8 cellular contexts compared by ENCODE assay signal in the genomic region with DNA sequence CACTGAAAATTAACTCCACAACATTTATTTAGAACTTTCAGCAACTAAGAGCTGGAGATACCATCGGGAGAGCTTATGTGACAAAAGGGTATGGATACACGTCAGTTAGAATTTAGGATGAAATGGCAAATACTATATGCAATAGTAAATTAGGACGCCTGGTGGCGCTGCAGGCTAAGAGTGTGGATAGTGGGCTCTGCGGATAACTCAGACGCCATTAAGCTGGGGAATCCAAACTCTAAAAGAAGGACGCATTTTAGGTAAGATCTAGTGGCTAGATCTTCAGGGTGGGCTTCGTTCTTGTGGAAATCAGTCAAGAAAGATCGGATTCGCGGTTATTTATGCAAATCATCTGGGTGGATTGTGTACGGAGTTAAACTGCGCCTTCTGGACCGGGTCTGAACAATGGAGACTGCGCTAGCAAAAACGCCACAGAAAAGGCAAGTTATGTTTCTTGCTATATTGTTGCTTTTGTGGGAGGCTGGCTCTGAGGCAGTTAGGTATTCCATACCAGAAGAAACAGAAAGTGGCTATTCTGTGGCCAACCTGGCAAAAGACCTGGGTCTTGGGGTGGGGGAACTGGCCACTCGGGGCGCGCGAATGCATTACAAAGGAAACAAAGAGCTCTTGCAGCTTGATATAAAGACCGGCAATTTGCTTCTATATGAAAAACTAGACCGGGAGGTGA. TPM values are rescaled to one million over a fixed set of nuclear protein-coding genes. Genes with fewer than 3 reads are reported as not detected.
DNase-seq lines count a peak whose midpoint lies in the region; ATAC-seq and TF ChIP-seq lines count a peak whose summit lies in the region.

Gene PCDHB5, plus strand, starts transcription at position 177 of the 688 bp plus-strand sequence. Its CDS starts 229 bp downstream, at position 406.

- H3K9me3 ChIP-seq in heart right ventricle, result peaks cover 0 to 98% (median 48%) of the 10 kb centered on the region in 11 donors
- H3K9me3 ChIP-seq in RWPE2 (ENCODE audit: severe bottlenecking), result peaks cover 10% of the 10 kb centered on the region

- peak in 1 of 2 donors; percentile 31 for DNase-seq in heart right ventricle
- no peak for DNase-seq in Right ventricle myocardium inferior (ENCODE audit: missing footprints)
- no peak for DNase-seq in RWPE2 (ENCODE audit: low spot score)
- DNase-seq in fibroblast of the aortic adventitia (ENCODE audit: low read depth), result peak; percentile 16
- peak; percentile 30 for DNase-seq in retina
- DNase-seq in NCI-H2107 treated with DMSO at 0.1 percent for 48 hours (lab: John Stamatoyannopoulos, UW; ENCODE audit: unreplicated experiment), result no peak
- DNase-seq in LoVo (ENCODE audit: low spot score), result no peak

- no peaks in the 10 kb centered on the region for H3K36me3 ChIP-seq in heart right ventricle
- no peaks in the 10 kb centered on the region for H3K36me3 ChIP-seq in RWPE2 (ENCODE audit: low read depth)

- peak in 6 of 8 donors; percentile 25 to 89 (median 53) for ATAC-seq in heart right ventricle
- no peak for ATAC-seq in Right ventricle myocardium inferior
- ATAC-seq in RWPE2 (ENCODE audit: low read depth), result no peak; the same call in 2 of the 3 replicates
- ATAC-seq in GM21360 (IDR thresholded peaks at IDR 0.05; ENCODE audit: unreplicated experiment), result no peak

- H3K4me1 ChIP-seq in heart right ventricle (no peaks in the 10 kb centered on the region), RWPE2 (ENCODE audit: insufficient read depth, poor library complexity, severe bottlenecking) (no peaks in the 10 kb centered on the region)

- H3K4me3 ChIP-seq in heart right ventricle, result peak within 1 kb of the TSS; percentile 17 to 60 (median 44)
- H3K4me3 ChIP-seq in RWPE2 (ENCODE audit: severe bottlenecking), result peak within 1 kb of the TSS; percentile 8
- H3K4me3 ChIP-seq in fibroblast of the aortic adventitia (ENCODE audit: low read depth, low read length), result peak within 1 kb of the TSS; percentile 49

- H3K27ac ChIP-seq in heart right ventricle, result peak within 1 kb of the TSS in 3 of 10 donors; percentile 39 to 63 (median 41)
- H3K27ac ChIP-seq in RWPE2 (ENCODE audit: poor library complexity, severe bottlenecking), result no peak within 1 kb of the TSS

- H3K27me3 ChIP-seq in heart right ventricle (peaks cover 0 to 6% (median 0%) of the 10 kb centered on the region in 7 donors), RWPE2 (ENCODE audit: insufficient read depth, poor library complexity, severe bottlenecking) (peaks cover 54% of the 10 kb centered on the region)

- peak in 7 of 9 donors; percentile 38 to 68 (median 51) for TF ChIP-seq CTCF in heart right ventricle (IDR thresholded peaks at IDR 0.05)
- peak; percentile 62 for TF ChIP-seq CTCF in RWPE2 (IDR thresholded peaks at IDR 0.05; ENCODE audit: poor library complexity, severe bottlenecking)
- TF ChIP-seq CTCF in fibroblast of the aortic adventitia (IDR thresholded peaks at IDR 0.05; ENCODE audit: insufficient read depth, low read length), result peak; percentile 36

- WGBS in heart right ventricle, 2 donors, result 13 to 19% methylated on average over 22 of the region's 22 CpGs

- intact Hi-C loops in heart right ventricle (cut with DNase I), result no loop called here
- intact Hi-C loops in Right ventricle myocardium inferior (cut with DNase I), result no loop called here

RNA-seq across cellular contexts. Expression of gene PCDHB5, which starts in this region (rescaled TPM):
- 1 to 10 TPM; 2.4 to 7.4 (median 4.6) TPM for total RNA-seq in heart right ventricle
- 1 to 10 TPM in 1 of 2 donors, under 1 TPM in 1; 0.73 to 1.2 TPM for polyA plus RNA-seq in heart right ventricle
- total RNA-seq in Right ventricle myocardium inferior, result 1.6 TPM
- total RNA-seq in fibroblast of the aortic adventitia (ENCODE audit: low replicate concordance), result 0.45 and 0.57 TPM in 2 replicates

Comparison
In these comparisons a context has a peak if more than half of its experiments do, and no peak if none do; other contexts are left out.
1. ATAC-seq: peak in heart right ventricle (6 of 8); none in Right ventricle myocardium inferior (single experiment), RWPE2 (single experiment) and GM21360 (single experiment).
2. Peak in DNase-seq and H3K4me3 ChIP-seq in fibroblast of the aortic adventitia; RNA of the gene not detected or under 1 TPM.
3. Peak in every context shown above with its lines, with median percentiles within 50 percentile points of each other: H3K4me3 ChIP-seq and CTCF ChIP-seq.